Comparison of ENCODE assay signal across 10 cellular contexts in genomic region chr2:63581266-63581961, GRCh38. TPM values are rescaled to one million over a fixed set of nuclear protein-coding genes. Genes with fewer than 3 reads are reported as not detected.
A peak's percentile ranks its signal among the peaks of the same experiment; 100 is the strongest.
DNase-seq lines count a peak whose midpoint lies in the region; ATAC-seq and TF ChIP-seq lines count a peak whose summit lies in the region.
"Had no signal": no experiment of that assay in that cellular context is flagged by ENCODE, and none has a peak within 500 bp of the region (broad histone marks: within the 10 kb centered on the region; RNA-seq: fewer than 3 reads in every experiment).

No MANE protein-coding gene starts in this region.

- H3K36me3 Mint-ChIP-seq in activated CD4-positive, alpha-beta memory T cell treated with anti-CD3 and anti-CD28 coated beads for 36 hours = no peaks in the 10 kb centered on the region

- H3K36me3 ChIP-seq in ACC112 (ENCODE audit: insufficient read depth, low read length) (no peaks in the 10 kb centered on the region), mucosa of descending colon (ENCODE audit: low read depth) (no peaks in the 10 kb centered on the region)
- H3K36me3 ChIP-seq: esophagus squamous epithelium had no signal

- H3K4me1 ChIP-seq in ACC112 (ENCODE audit: control insufficient read depth, insufficient read depth, low read length, unreplicated experiment) (peaks cover 12% of the 10 kb centered on the region), mucosa of descending colon (ENCODE audit: low read depth) (no peaks in the 10 kb centered on the region)
- H3K4me1 ChIP-seq: A549 had no signal

- H3K79me2 ChIP-seq in ACC112 (ENCODE audit: control insufficient read depth, insufficient read depth, low read length, unreplicated experiment) = peaks cover 10% of the 10 kb centered on the region

- H3K27ac Mint-ChIP-seq in activated CD4-positive, alpha-beta memory T cell treated with anti-CD3 and anti-CD28 coated beads for 36 hours = no peak overlapping the region

- POLR2A ChIA-PET in activated CD4-positive, alpha-beta memory T cell treated with anti-CD3 and anti-CD28 coated beads for 36 hours (lab: Charles Lee) = no interaction called here

- H3K27me3 ChIP-seq in ACC112 (ENCODE audit: insufficient read depth, low read length) = no peaks in the 10 kb centered on the region
- H3K27me3 ChIP-seq: esophagus squamous epithelium had no signal

- TF ChIP-seq CTCF in fibroblast of mammary gland (conservative IDR thresholded peaks at IDR 0.05; ENCODE audit: control insufficient read depth, insufficient read depth, low read depth, low read length) (no peak), mucosa of descending colon (IDR thresholded peaks at IDR 0.05) (no peak)

- H3K9me3 ChIP-seq in mucosa of descending colon = no peaks in the 10 kb centered on the region
- H3K9me3 ChIP-seq: A549, esophagus squamous epithelium had no signal

- H3K27ac ChIP-seq in ACC112 (ENCODE audit: low read depth, low read length) = peak overlapping the region; percentile 54
- H3K27ac ChIP-seq: A549, esophagus squamous epithelium had no signal

- peak overlapping the region; percentile 34 for H3K4me3 ChIP-seq in ACC112 (ENCODE audit: low read depth, low read length)
- H3K4me3 ChIP-seq in fibroblast of mammary gland (ENCODE audit: control insufficient read depth, low read depth, low read length) = no peak overlapping the region
- no peak overlapping the region for H3K4me3 ChIP-seq in mucosa of descending colon
- H3K4me3 ChIP-seq: A549, esophagus squamous epithelium had no signal

- DNase-seq in OCI-M1 (lab: John Stamatoyannopoulos, UW) = peak; percentile 59
- peak; percentile 84 for DNase-seq in fibroblast of mammary gland (ENCODE audit: low read depth)
- no peak for DNase-seq in mucosa of descending colon
- no peak for DNase-seq in activated CD4-positive, alpha-beta memory T cell treated with anti-CD3 and anti-CD28 coated beads for 36 hours
- no peak for DNase-seq in stimulated activated naive CD4-positive, alpha-beta T cell (lab: John Stamatoyannopoulos, UW)
- no peak for DNase-seq in DMS153 (lab: John Stamatoyannopoulos, UW)
- no peak for DNase-seq in NCI-H2107 (lab: John Stamatoyannopoulos, UW)
- DNase-seq: esophagus squamous epithelium had no signal

- peak; percentile 8 for ATAC-seq in mucosa of descending colon

- peaks cover 9% of the 10 kb centered on the region for H3K4me1 Mint-ChIP-seq in activated CD4-positive, alpha-beta memory T cell treated with anti-CD3 and anti-CD28 coated beads for 36 hours (ENCODE audit: low read depth)

- no peaks in the 10 kb centered on the region for H3K9me3 Mint-ChIP-seq in activated CD4-positive, alpha-beta memory T cell treated with anti-CD3 and anti-CD28 coated beads for 36 hours

- peak overlapping the region; percentile 30 for H2AFZ ChIP-seq in ACC112 (ENCODE audit: low read length, unreplicated experiment)

- CTCF ChIA-PET in activated CD4-positive, alpha-beta memory T cell treated with anti-CD3 and anti-CD28 coated beads for 36 hours (lab: Charles Lee) = interaction anchor here (0.6 kb wide), 2 partner anchors 113 to 277 kb away, joined by 3 to 5 read pairs; no protein-coding TSS in a partner anchor

- H3K27me3 Mint-ChIP-seq in activated CD4-positive, alpha-beta memory T cell treated with anti-CD3 and anti-CD28 coated beads for 36 hours = no peaks in the 10 kb centered on the region

- H3K4me3 Mint-ChIP-seq in activated CD4-positive, alpha-beta memory T cell treated with anti-CD3 and anti-CD28 coated beads for 36 hours = no peak overlapping the region

- intact Hi-C loops in mucosa of descending colon (cut with DNase I, micrococcal nuclease) = no loop called here
- intact Hi-C loops in activated CD4-positive, alpha-beta memory T cell treated with anti-CD3 and anti-CD28 coated beads for 36 hours (cut with micrococcal nuclease) = loop anchor here (10.0 kb wide), 3 partner anchors 753 to 1403 kb away; partner anchors contain the start of gene SLC1A4

RNA-seq across cellular contexts. Expression of gene WDPCP, which starts 6.9 kb away (rescaled TPM):
- total RNA-seq in mucosa of descending colon = 10 to 100 TPM in 1 of 3 donors, 1 to 10 TPM in 2; 5.3 to 15.4 (median 7.5) TPM
- 1 to 10 TPM; 4.4 to 5.0 TPM for total RNA-seq in activated CD4-positive, alpha-beta memory T cell treated with anti-CD3 and anti-CD28 coated beads for 36 hours

RNA-seq across cellular contexts. Expression of gene MDH1, which starts 7.3 kb away (rescaled TPM):
- 100 to 1,000 TPM; 162 to 185 (median 177) TPM for total RNA-seq in mucosa of descending colon
- 100 to 1,000 TPM; 261 to 268 TPM for total RNA-seq in activated CD4-positive, alpha-beta memory T cell treated with anti-CD3 and anti-CD28 coated beads for 36 hours

Comparison
In these comparisons a context has a peak if more than half of its experiments do, and no peak if none do; other contexts are left out.
1. DNase-seq: peak in OCI-M1 (single experiment) and fibroblast of mammary gland (single experiment); none in mucosa of descending colon (0 of 3), activated CD4-positive, alpha-beta memory T cell treated with anti-CD3 and anti-CD28 coated beads for 36 hours (single experiment), stimulated activated naive CD4-positive, alpha-beta T cell (0 of 6), DMS153 (single experiment) and NCI-H2107 (single experiment).